Comparison of ENCODE assay signal across 34 cellular contexts in genomic region chrX:9606971-9607370, GRCh38.
"Had no signal": no experiment of that assay in that cellular context is flagged by ENCODE, and none has a peak within 500 bp of the region (broad histone marks: within the 10 kb centered on the region; RNA-seq: fewer than 3 reads in every experiment).

No MANE protein-coding gene starts in this region.

- H3K27me3 ChIP-seq: adrenal gland, body of pancreas, esophagus muscularis mucosa, foreskin keratinocyte, gastroesophageal sphincter had no signal

- H3K27me3 Mint-ChIP-seq: activated B cell treated with CpG ODN at 0.5 μM for 24 hours; activated CD8-positive, alpha-beta memory T cell treated with anti-CD3 and anti-CD28 coated beads, Interleukin-2, amount 10 ng/mL, durations not matched to agents 7 days and 5 days; activated naive CD4-positive, alpha-beta T cell treated with anti-CD3 and anti-CD28 coated beads, Interleukin-2, amount 50 U/mL, for 24 hours; activated naive CD8-positive, alpha-beta T cell treated with anti-CD3 and anti-CD28 coated beads for 36 hours; activated naive CD8-positive, alpha-beta T cell treated with anti-CD3 and anti-CD28 coated beads, Interleukin-2, amount 50 U/mL, for 24 hours; effector memory CD8-positive, alpha-beta T cell; T-helper 17 cell had no signal

- H3K9me3 ChIP-seq: adrenal gland, body of pancreas, esophagus muscularis mucosa, gastroesophageal sphincter had no signal

- H3K36me3 Mint-ChIP-seq: activated naive CD4-positive, alpha-beta T cell treated with anti-CD3 and anti-CD28 coated beads, Interleukin-2, amount 50 U/mL, for 24 hours had no signal

- H3K27ac Mint-ChIP-seq: activated B cell treated with CpG ODN at 0.5 μM for 24 hours; activated CD8-positive, alpha-beta memory T cell treated with anti-CD3 and anti-CD28 coated beads, Interleukin-2, amount 10 ng/mL, durations not matched to agents 7 days and 5 days; activated CD8-positive, alpha-beta T cell treated with anti-CD3 and anti-CD28 coated beads, Interleukin-2, amount 10 ng/mL, durations not matched to agents 7 days and 5 days; activated naive CD4-positive, alpha-beta T cell treated with anti-CD3 and anti-CD28 coated beads for 36 hours; activated naive CD4-positive, alpha-beta T cell treated with anti-CD3 and anti-CD28 coated beads, Interleukin-2, amount 50 U/mL, for 24 hours; activated naive CD8-positive, alpha-beta T cell treated with anti-CD3 and anti-CD28 coated beads for 36 hours; activated naive CD8-positive, alpha-beta T cell treated with anti-CD3 and anti-CD28 coated beads, Interleukin-2, amount 50 U/mL, for 24 hours; activated T-helper 1 cell treated with anti-CD3 and anti-CD28 coated beads, Interleukin-12 subunit alpha, Interleukin-12 subunit beta, Interleukin-2, Interleukin-4 antibody, amounts not matched to agents 30 ng/mL and 10 ng/mL and 1 ng/mL, durations not matched to agents 14 hours and 24 hours and 36 hours; activated T-helper 2 cell treated with anti-CD3 and anti-CD28 coated beads, Interferon-gamma antibody, Interleukin-2, Interleukin-4, amounts not matched to agents 10 μg/mL and 5 μg/mL and 100 μg/mL, durations not matched to agents 14 hours and 24 hours and 36 hours; effector memory CD8-positive, alpha-beta T cell; T-helper 17 cell; T-helper 2 cell treated with Interferon-gamma antibody and Interleukin-4, amounts not matched to agents 5 μg/mL and 100 μg/mL, for 36 hours had no signal

- H3K4me1 Mint-ChIP-seq: activated CD8-positive, alpha-beta memory T cell treated with anti-CD3 and anti-CD28 coated beads, Interleukin-2, amount 10 ng/mL, durations not matched to agents 7 days and 5 days; T-helper 17 cell had no signal

- H3K4me3 ChIP-seq: adrenal gland, body of pancreas, esophagus muscularis mucosa, gastroesophageal sphincter had no signal

- ATAC-seq: activated CD4-positive, CD25-positive, alpha-beta regulatory T cell treated with anti-CD3 and anti-CD28 coated beads, Interleukin-2, amount 50 U/mL, for 24 hours; activated CD8-positive, alpha-beta memory T cell treated with anti-CD3 and anti-CD28 coated beads, Interleukin-2, amount 10 ng/mL, durations not matched to agents 7 days and 5 days; activated CD8-positive, alpha-beta T cell treated with anti-CD3 and anti-CD28 coated beads, Interleukin-2, amount 10 ng/mL, durations not matched to agents 7 days and 5 days; activated naive CD8-positive, alpha-beta T cell treated with anti-CD3 and anti-CD28 coated beads, Interleukin-2, amount 50 U/mL, for 24 hours; body of pancreas; effector memory CD8-positive, alpha-beta T cell; foreskin keratinocyte; gastroesophageal sphincter; T-helper 17 cell had no signal

- H3K9me3 Mint-ChIP-seq: activated B cell treated with CpG ODN at 0.5 μM for 24 hours; activated naive CD4-positive, alpha-beta T cell treated with anti-CD3 and anti-CD28 coated beads for 36 hours; activated naive CD4-positive, alpha-beta T cell treated with anti-CD3 and anti-CD28 coated beads, Interleukin-2, amount 50 U/mL, for 24 hours; activated naive CD8-positive, alpha-beta T cell treated with anti-CD3 and anti-CD28 coated beads for 36 hours; activated naive CD8-positive, alpha-beta T cell treated with anti-CD3 and anti-CD28 coated beads, Interleukin-2, amount 50 U/mL, for 24 hours; activated T-helper 1 cell treated with anti-CD3 and anti-CD28 coated beads, Interleukin-12 subunit alpha, Interleukin-12 subunit beta, Interleukin-2, Interleukin-4 antibody, amounts not matched to agents 30 ng/mL and 10 ng/mL and 1 ng/mL, durations not matched to agents 14 hours and 24 hours and 36 hours; activated T-helper 2 cell treated with anti-CD3 and anti-CD28 coated beads, Interferon-gamma antibody, Interleukin-2, Interleukin-4, amounts not matched to agents 10 μg/mL and 5 μg/mL and 100 μg/mL, durations not matched to agents 14 hours and 24 hours and 36 hours; effector memory CD8-positive, alpha-beta T cell; T-helper 2 cell treated with Interferon-gamma antibody and Interleukin-4, amounts not matched to agents 5 μg/mL and 100 μg/mL, for 36 hours had no signal

- DNase-seq: activated B cell treated with CpG ODN at 0.5 μM for 24 hours; activated CD4-positive, alpha-beta T cell treated with anti-CD3 and anti-CD28 coated beads for 48 hours; activated CD4-positive, alpha-beta T cell treated with anti-CD3 and anti-CD28 coated beads, Interleukin-2, amount 50 U/mL, for 1 hour; activated CD4-positive, alpha-beta T cell treated with anti-CD3 and anti-CD28 coated beads, Interleukin-2, amount 50 U/mL, for 48 hours; activated CD8-positive, alpha-beta memory T cell treated with anti-CD3 and anti-CD28 coated beads, Interleukin-2, amount 10 ng/mL, durations not matched to agents 7 days and 5 days; activated CD8-positive, alpha-beta memory T cell treated with anti-CD3 and anti-CD28 coated beads, Interleukin-2, amount 50 U/mL, for 4 hours; activated CD8-positive, alpha-beta T cell treated with anti-CD3 and anti-CD28 coated beads, Interleukin-2, amount 10 ng/mL, durations not matched to agents 7 days and 5 days; activated effector memory CD4-positive, alpha-beta T cell treated with anti-CD3 and anti-CD28 coated beads, Interleukin-2, amount 50 U/mL, for 16 hours; activated naive CD4-positive, alpha-beta T cell treated with anti-CD3 and anti-CD28 coated beads for 36 hours; activated naive CD8-positive, alpha-beta T cell treated with anti-CD3 and anti-CD28 coated beads for 36 hours; activated naive CD8-positive, alpha-beta T cell treated with anti-CD3 and anti-CD28 coated beads, Interleukin-2, amount 50 U/mL, for 24 hours; activated T-cell treated with anti-CD3 and anti-CD28 coated beads, Interleukin-2, amount 50 U/mL, for 1 hour; activated T-cell treated with anti-CD3 and anti-CD28 coated beads, Interleukin-2, amount 50 U/mL, for 48 hours; adrenal gland; amygdala; aorta; body of pancreas; cortex of kidney; dermis blood vessel endothelial cell; effector CD4-positive, alpha-beta T cell; effector memory CD8-positive, alpha-beta T cell; erythroblast; foreskin keratinocyte; T-helper 1 cell; T-helper 17 cell; T1000; WERI-Rb-1 had no signal

- H3K4me1 ChIP-seq: adrenal gland, gastroesophageal sphincter had no signal

- H3K4me3 Mint-ChIP-seq: activated B cell treated with CpG ODN at 0.5 μM for 24 hours; activated CD8-positive, alpha-beta memory T cell treated with anti-CD3 and anti-CD28 coated beads, Interleukin-2, amount 10 ng/mL, durations not matched to agents 7 days and 5 days; activated CD8-positive, alpha-beta T cell treated with anti-CD3 and anti-CD28 coated beads, Interleukin-2, amount 10 ng/mL, durations not matched to agents 7 days and 5 days; activated naive CD4-positive, alpha-beta T cell treated with anti-CD3 and anti-CD28 coated beads for 36 hours; activated naive CD4-positive, alpha-beta T cell treated with anti-CD3 and anti-CD28 coated beads, Interleukin-2, amount 50 U/mL, for 24 hours; activated naive CD8-positive, alpha-beta T cell treated with anti-CD3 and anti-CD28 coated beads for 36 hours; activated naive CD8-positive, alpha-beta T cell treated with anti-CD3 and anti-CD28 coated beads, Interleukin-2, amount 50 U/mL, for 24 hours; activated T-helper 1 cell treated with anti-CD3 and anti-CD28 coated beads, Interleukin-12 subunit alpha, Interleukin-12 subunit beta, Interleukin-2, Interleukin-4 antibody, amounts not matched to agents 30 ng/mL and 10 ng/mL and 1 ng/mL, durations not matched to agents 14 hours and 24 hours and 36 hours; effector memory CD8-positive, alpha-beta T cell; T-helper 17 cell; T-helper 2 cell treated with Interferon-gamma antibody and Interleukin-4, amounts not matched to agents 5 μg/mL and 100 μg/mL, for 36 hours had no signal

- H3K27ac ChIP-seq: adrenal gland, body of pancreas, foreskin keratinocyte, gastroesophageal sphincter, WERI-Rb-1 had no signal

- H3K36me3 ChIP-seq: adrenal gland, esophagus muscularis mucosa, gastroesophageal sphincter, WERI-Rb-1 had no signal
